8 cellular contexts compared by ENCODE assay signal in genomic region chr18:35029770-35030169, GRCh38. TPM values are rescaled to one million over a fixed set of nuclear protein-coding genes. Genes with fewer than 3 reads are reported as not detected.
DNase-seq lines count a peak whose midpoint lies in the region; ATAC-seq and TF ChIP-seq lines count a peak whose summit lies in the region.

No MANE protein-coding gene starts in this region.

- intact Hi-C loops in activated CD4-positive, alpha-beta T cell treated with anti-CD3 and anti-CD28 coated beads for 36 hours (cut with DNase I, micrococcal nuclease): loop anchor here (1.0 to 5.0 kb wide), 8 partner anchors 12 to 588 kb away; partner anchors contain the start of genes MAPRE2 (in 2 of the 2), ZNF397 (in 2 of the 2), ZNF24 (in 1 of the 2) and ZSCAN30 (in 1 of the 2)
- intact Hi-C loops in activated CD4-positive, alpha-beta memory T cell treated with anti-CD3 and anti-CD28 coated beads for 36 hours (cut with micrococcal nuclease): loop anchor here (1.0 to 2.0 kb wide), 3 partner anchors 12 to 211 kb away; partner anchors contain the start of genes MAPRE2 and ZNF397
- intact Hi-C loops in PC-3 (cut with micrococcal nuclease): no loop called here

- no peak for TF ChIP-seq CTCF in PC-3 (conservative IDR thresholded peaks at IDR 0.05; ENCODE audit: low read depth, low read length)

- H3K27ac Mint-ChIP-seq in activated CD4-positive, alpha-beta T cell treated with anti-CD3 and anti-CD28 coated beads for 36 hours: peak overlapping the region; percentile 96
- H3K27ac Mint-ChIP-seq in activated CD4-positive, alpha-beta memory T cell treated with anti-CD3 and anti-CD28 coated beads for 36 hours: peak overlapping the region; percentile 95

- H3K27me3 ChIP-seq in mononuclear cell (ENCODE audit: insufficient read depth, low read length) (no peaks in the 10 kb centered on the region), PC-3 (ENCODE audit: low read length) (no peaks in the 10 kb centered on the region)

- no peaks in the 10 kb centered on the region for H3K27me3 Mint-ChIP-seq in activated CD4-positive, alpha-beta T cell treated with anti-CD3 and anti-CD28 coated beads for 36 hours
- no peaks in the 10 kb centered on the region for H3K27me3 Mint-ChIP-seq in activated CD4-positive, alpha-beta memory T cell treated with anti-CD3 and anti-CD28 coated beads for 36 hours

- CTCF ChIA-PET in activated CD4-positive, alpha-beta T cell treated with anti-CD3 and anti-CD28 coated beads for 36 hours (lab: Charles Lee): interaction anchor here (0.6 to 7.3 kb wide), 19 partner anchors 10 to 323 kb away, joined by 3 to 72 read pairs (median 4); partner anchors contain the start of gene MAPRE2
- CTCF ChIA-PET in activated CD4-positive, alpha-beta memory T cell treated with anti-CD3 and anti-CD28 coated beads for 36 hours (lab: Charles Lee): interaction anchor here (0.6 to 5.6 kb wide), 15 partner anchors 11 to 367 kb away, joined by 3 to 57 read pairs (median 3); partner anchors contain the start of genes MAPRE2 and ZNF397
- CTCF ChIA-PET in PC-3 (lab: Charles Lee): no interaction called here

- BruUV-seq in PC-3 (replicated peaks; lab: Mats Ljungman, UMichigan): no TSS peak

- no peaks in the 10 kb centered on the region for H3K9me2 ChIP-seq in PC-3 (replicated peaks; ENCODE audit: low read length)

- no peaks in the 10 kb centered on the region for H3F3A ChIP-seq in PC-3 (ENCODE audit: low read length, unreplicated experiment)

- H3K27ac ChIP-seq in PC-3 (ENCODE audit: low read length): no peak overlapping the region

- H3K4me1 ChIP-seq in mononuclear cell (ENCODE audit: insufficient read depth, low read length) (peaks cover 32% of the 10 kb centered on the region), PC-3 (ENCODE audit: insufficient read depth, low read length) (no peaks in the 10 kb centered on the region)

- H2AFZ ChIP-seq in PC-3 (ENCODE audit: low read length): no peak overlapping the region

- peak; percentile 67 for ATAC-seq in activated CD4-positive, alpha-beta T cell treated with anti-CD3 and anti-CD28 coated beads for 36 hours
- ATAC-seq in HG02870 (IDR thresholded peaks at IDR 0.05; ENCODE audit: unreplicated experiment) (peak; percentile 69), PC-3 (no peak)

- H3K9me3 ChIP-seq in mononuclear cell (ENCODE audit: low read depth, low read length) (no peaks in the 10 kb centered on the region), PC-3 (ENCODE audit: low read length) (no peaks in the 10 kb centered on the region)

- H3K36me3 ChIP-seq in PC-3 (ENCODE audit: low read depth, low read length): no peaks in the 10 kb centered on the region

- H3K9me3 Mint-ChIP-seq in activated CD4-positive, alpha-beta T cell treated with anti-CD3 and anti-CD28 coated beads for 36 hours (ENCODE audit: low read depth): no peaks in the 10 kb centered on the region
- no peaks in the 10 kb centered on the region for H3K9me3 Mint-ChIP-seq in activated CD4-positive, alpha-beta memory T cell treated with anti-CD3 and anti-CD28 coated beads for 36 hours

- no peaks in the 10 kb centered on the region for H4K20me1 ChIP-seq in PC-3 (ENCODE audit: low read length)

- no peak overlapping the region for H3K4me2 ChIP-seq in PC-3 (ENCODE audit: low read length)

- POLR2A ChIA-PET in activated CD4-positive, alpha-beta T cell treated with anti-CD3 and anti-CD28 coated beads for 36 hours (lab: Charles Lee): interaction anchor here (0.7 to 1.9 kb wide), 4 partner anchors 10 to 468 kb away, joined by 3 to 18 read pairs (median 4); partner anchors contain the start of genes INO80C and MAPRE2
- POLR2A ChIA-PET in activated CD4-positive, alpha-beta memory T cell treated with anti-CD3 and anti-CD28 coated beads for 36 hours (lab: Charles Lee): interaction anchor here (1.1 to 3.4 kb wide), 5 partner anchors 11 to 315 kb away, joined by 4 to 46 read pairs (median 5); partner anchors contain the start of genes MAPRE2, ZNF24 and ZSCAN30
- POLR2A ChIA-PET in PC-3 (lab: Charles Lee; ENCODE audit: unreplicated experiment): no interaction called here

- H3K36me3 Mint-ChIP-seq in activated CD4-positive, alpha-beta T cell treated with anti-CD3 and anti-CD28 coated beads for 36 hours (ENCODE audit: low read depth): peaks cover 2% of the 10 kb centered on the region
- no peaks in the 10 kb centered on the region for H3K36me3 Mint-ChIP-seq in activated CD4-positive, alpha-beta memory T cell treated with anti-CD3 and anti-CD28 coated beads for 36 hours

- peaks cover 61% of the 10 kb centered on the region for H3K4me1 Mint-ChIP-seq in activated CD4-positive, alpha-beta T cell treated with anti-CD3 and anti-CD28 coated beads for 36 hours
- peaks cover 42% of the 10 kb centered on the region for H3K4me1 Mint-ChIP-seq in activated CD4-positive, alpha-beta memory T cell treated with anti-CD3 and anti-CD28 coated beads for 36 hours (ENCODE audit: low read depth)

- H3K4me3 ChIP-seq in mononuclear cell (ENCODE audit: low read length) (peak overlapping the region; percentile 29), PC-3 (ENCODE audit: low read length) (no peak overlapping the region)

- no peaks in the 10 kb centered on the region for H3K79me2 ChIP-seq in PC-3 (ENCODE audit: low read length)

- DNase-seq in activated CD4-positive, alpha-beta T cell treated with anti-CD3 and anti-CD28 coated beads for 36 hours: no peak
- no peak for DNase-seq in activated CD4-positive, alpha-beta T cell treated with anti-CD3 and anti-CD28 coated beads for 1 hour
- DNase-seq in activated CD4-positive, alpha-beta memory T cell treated with anti-CD3 and anti-CD28 coated beads for 36 hours: no peak
- no peak for DNase-seq in NCI-H524 treated with DMSO at 0.1 percent for 48 hours (lab: John Stamatoyannopoulos, UW)
- DNase-seq in PC-3: no peak
- DNase-seq in SIG-M5 (lab: John Stamatoyannopoulos, UW): no peak

- no peak overlapping the region for H3K9ac ChIP-seq in PC-3 (ENCODE audit: low read length)

- peak overlapping the region; percentile 69 for H3K4me3 Mint-ChIP-seq in activated CD4-positive, alpha-beta T cell treated with anti-CD3 and anti-CD28 coated beads for 36 hours
- H3K4me3 Mint-ChIP-seq in activated CD4-positive, alpha-beta memory T cell treated with anti-CD3 and anti-CD28 coated beads for 36 hours: peak overlapping the region; percentile 73

RNA-seq across cellular contexts. Expression of gene MAPRE2, which starts 11.4 kb away (rescaled TPM):
- 10 to 100 TPM; 59.4 to 83.8 TPM for total RNA-seq in activated CD4-positive, alpha-beta T cell treated with anti-CD3 and anti-CD28 coated beads for 36 hours
- total RNA-seq in activated CD4-positive, alpha-beta memory T cell treated with anti-CD3 and anti-CD28 coated beads for 36 hours: 10 to 100 TPM; 46.4 to 46.5 TPM
- total RNA-seq in mononuclear cell: 87.4 TPM
- 2.8 and 2.9 TPM in 2 replicates for total RNA-seq in PC-3 (2014; rRNA removed)

Comparison
In these comparisons a context has a peak if more than half of its experiments do, and no peak if none do; other contexts are left out.
1. RNA of gene MAPRE2, which starts 11.4 kb away (total RNA-seq): 87.4 TPM in mononuclear cell (single experiment), 59.4 to 83.8 TPM in activated CD4-positive, alpha-beta T cell treated with anti-CD3 and anti-CD28 coated beads for 36 hours and 46.4 to 46.5 TPM in activated CD4-positive, alpha-beta memory T cell treated with anti-CD3 and anti-CD28 coated beads for 36 hours; 2.8 to 2.9 TPM in PC-3; every median in the first group is over 10 times any median in the second.